In genomic region chr2:64857581-64858471, GRCh38 we compare ENCODE assay signal across 1 cellular context.
TF ChIP-seq lines count a peak whose summit lies in the region.

No MANE protein-coding gene starts in this region.

TF ChIP-seq in HepG2, 621 proteins besides CTCF, POLR2A, EP300 and RAD21 (continued from another document and continues in another):
- TF ChIP-seq RERE (CRISPR knock-in tag; IDR thresholded peaks at IDR 0.05; ENCODE audit: low read depth) (no peak), KLF16 (CRISPR knock-in tag; IDR thresholded peaks at IDR 0.05) (no peak), TFE3 (CRISPR knock-in tag; IDR thresholded peaks at IDR 0.05) (peak; percentile 69), ZNF549 (CRISPR knock-in tag; IDR thresholded peaks at IDR 0.05) (no peak), GTF3A (CRISPR knock-in tag; conservative IDR thresholded peaks at IDR 0.05) (no peak), KDM3A (CRISPR knock-in tag; IDR thresholded peaks at IDR 0.05; ENCODE audit: low read depth) (no peak), MTERF4 (CRISPR knock-in tag; IDR thresholded peaks at IDR 0.05) (no peak), HMG20A (CRISPR knock-in tag; IDR thresholded peaks at IDR 0.05; ENCODE audit: borderline replicate concordance) (peak; percentile 36; the same call in 1 of the 2 replicates), ZBTB7A (CRISPR knock-in tag; IDR thresholded peaks at IDR 0.05) (peak; percentile 46; the same call in 1 of the 2 replicates), IKZF5 (CRISPR knock-in tag; IDR thresholded peaks at IDR 0.05) (peak; percentile 31; the same call in 1 of the 2 replicates), ZNF589 (CRISPR knock-in tag; conservative IDR thresholded peaks at IDR 0.05) (no peak), ZNF567 (CRISPR knock-in tag; IDR thresholded peaks at IDR 0.05; ENCODE audit: borderline replicate concordance) (no peak), NRL (CRISPR knock-in tag; IDR thresholded peaks at IDR 0.05; ENCODE audit: borderline replicate concordance) (peak; percentile 79; the same call in 1 of the 2 replicates), ZNF543 (CRISPR knock-in tag; IDR thresholded peaks at IDR 0.05) (no peak), UBTF (CRISPR knock-in tag; IDR thresholded peaks at IDR 0.05) (no peak), MYPOP (CRISPR knock-in tag; IDR thresholded peaks at IDR 0.05) (no peak), ZMYM4 (CRISPR knock-in tag; IDR thresholded peaks at IDR 0.05) (peak; percentile 69), SOX6 (IDR thresholded peaks at IDR 0.05) (no peak), SOX6 (CRISPR knock-in tag; IDR thresholded peaks at IDR 0.05) (peak; percentile 31; the same call in 1 of the 2 replicates), ELF4 (CRISPR knock-in tag; IDR thresholded peaks at IDR 0.05; ENCODE audit: borderline replicate concordance) (no peak), FOXC1 (CRISPR knock-in tag; IDR thresholded peaks at IDR 0.05; ENCODE audit: borderline replicate concordance) (0 out of 2 replicates have a peak, but pooled peaks have one; percentile 39), ZBTB33 (CRISPR knock-in tag; IDR thresholded peaks at IDR 0.05) (no peak), PAXIP1 (CRISPR knock-in tag; conservative IDR thresholded peaks at IDR 0.05) (peak; percentile 37), ZNF143 (CRISPR knock-in tag; IDR thresholded peaks at IDR 0.05) (no peak), BCL6 (CRISPR knock-in tag; IDR thresholded peaks at IDR 0.05) (peak; percentile 34; the same call in 1 of the 2 replicates), GMEB1 (CRISPR knock-in tag; IDR thresholded peaks at IDR 0.05; ENCODE audit: borderline replicate concordance) (no peak), MYC (CRISPR knock-in tag; IDR thresholded peaks at IDR 0.05; ENCODE audit: borderline replicate concordance) (peak; percentile 61; the same call in 1 of the 2 replicates), RARG (CRISPR knock-in tag; IDR thresholded peaks at IDR 0.05; ENCODE audit: low read depth) (no peak), ZBTB10 (CRISPR knock-in tag; IDR thresholded peaks at IDR 0.05; ENCODE audit: borderline replicate concordance) (peak; percentile 28; the same call in 1 of the 2 replicates), HNF4A (CRISPR knock-in tag; IDR thresholded peaks at IDR 0.05) (peak; percentile 71), ZNF331 (CRISPR knock-in tag; IDR thresholded peaks at IDR 0.05) (peak; percentile 22; the same call in 1 of the 2 replicates)
